8 cellular contexts compared by ENCODE assay signal in the genomic region with DNA sequence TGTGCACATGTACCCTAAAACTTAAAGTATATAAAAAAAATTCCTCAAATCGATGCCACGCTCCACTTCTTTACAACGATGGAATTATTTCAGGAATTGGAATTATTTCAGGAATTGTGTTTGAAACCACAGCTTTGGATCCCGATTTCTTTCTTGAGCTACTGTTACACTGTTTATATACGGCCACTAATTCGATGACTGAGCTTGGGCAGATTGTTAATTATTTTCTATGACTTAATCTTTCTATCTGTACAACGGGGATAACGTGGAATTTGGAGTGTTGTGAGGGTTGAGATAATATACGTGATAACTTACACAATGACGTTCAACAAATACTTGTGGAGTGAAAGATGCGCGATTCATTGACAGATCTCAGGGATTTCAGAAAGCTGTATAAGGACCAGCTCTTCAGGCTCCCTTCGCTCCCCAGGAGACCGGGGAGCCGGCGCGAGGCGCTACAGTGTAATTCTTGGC.
DNase-seq lines count a peak whose midpoint lies in the region; ATAC-seq and TF ChIP-seq lines count a peak whose summit lies in the region.

No MANE protein-coding gene starts in this region.

- no peak for TF ChIP-seq CTCF in heart left ventricle (IDR thresholded peaks at IDR 0.05)
- no peak for TF ChIP-seq CTCF in liver (IDR thresholded peaks at IDR 0.05; ENCODE audit: low read depth, low read length, missing input control)
- no peak for TF ChIP-seq CTCF in upper lobe of right lung (IDR thresholded peaks at IDR 0.05)

- H3K4me3 ChIP-seq in heart left ventricle (peak overlapping the region in 11 of 12 donors; percentile 18 to 94 (median 71)), liver (ENCODE audit: low read depth in 1 of 3, low read length in 3 of 3) (peak overlapping the region in 1 of 3 donors; percentile 36), upper lobe of right lung (peak overlapping the region; percentile 77)

- TF ChIP-seq POLR2A in heart left ventricle (IDR thresholded peaks at IDR 0.05), result no peak

- H3K4me1 ChIP-seq in heart left ventricle (peaks cover 0 to 20% (median 13%) of the 10 kb centered on the region in 12 donors), liver (ENCODE audit: control insufficient read depth in 4 of 4, insufficient read depth in 4 of 4, low read length in 3 of 4) (peaks cover 0 to 10% (median 7%) of the 10 kb centered on the region in 4 donors), upper lobe of right lung (peaks cover 19% of the 10 kb centered on the region)

- H3K9me3 ChIP-seq in heart left ventricle, result no peaks in the 10 kb centered on the region
- H3K9me3 ChIP-seq in liver (ENCODE audit: control insufficient read depth in 4 of 4, low read length in 3 of 4), result no peaks in the 10 kb centered on the region
- no peaks in the 10 kb centered on the region for H3K9me3 ChIP-seq in upper lobe of right lung

- TF ChIP-seq RAD21 in liver (IDR thresholded peaks at IDR 0.05), result no peak

- H3K36me3 ChIP-seq in heart left ventricle, result peaks cover 0 to 2% (median 0%) of the 10 kb centered on the region in 9 donors
- no peaks in the 10 kb centered on the region for H3K36me3 ChIP-seq in liver (ENCODE audit: control insufficient read depth in 4 of 4, insufficient read depth in 3 of 4, low read depth in 1 of 4, low read length in 3 of 4)
- H3K36me3 ChIP-seq in upper lobe of right lung, result no peaks in the 10 kb centered on the region

- H3K9me3 Mint-ChIP-seq in activated naive CD4-positive, alpha-beta T cell treated with anti-CD3 and anti-CD28 coated beads, Interleukin-2, amount 50 U/mL, for 72 hours, result no peaks in the 10 kb centered on the region

- intact Hi-C loops in heart left ventricle (cut with DNase I) (loop anchor here in 9 of 10 donors (1.0 to 10.0 kb wide), 9 partner anchors 224 to 786 kb away; a partner anchor contains a TSS), Right ventricle myocardium inferior (cut with DNase I) (loop anchor here (2.0 to 10.0 kb wide), 5 partner anchors 224 to 784 kb away; a partner anchor contains a TSS), upper lobe of right lung (cut with DNase I) (no loop called here)

- 15 to 18% (median 17%) methylated on average over 18 of the region's 18 CpGs for WGBS in heart left ventricle, 4 donors
- WGBS in liver, result 18% methylated on average over 18 of the region's 18 CpGs

- peaks cover 0 to 10% (median 0%) of the 10 kb centered on the region in 9 donors for H3K27me3 ChIP-seq in heart left ventricle
- no peaks in the 10 kb centered on the region for H3K27me3 ChIP-seq in liver (ENCODE audit: control insufficient read depth in 4 of 4, insufficient read depth in 4 of 4, low read length in 3 of 4)
- H3K27me3 ChIP-seq in upper lobe of right lung, result no peaks in the 10 kb centered on the region

- H3K27ac ChIP-seq in heart left ventricle (peak overlapping the region in 10 of 12 donors; percentile 59 to 94 (median 82)), liver (ENCODE audit: low read depth in 1 of 2, low read length in 2 of 2) (peak overlapping the region in 1 of 2 donors; percentile 6), upper lobe of right lung (peak overlapping the region; percentile 94)

- H3K9ac ChIP-seq in liver (ENCODE audit: low read depth in 1 of 2, low read length in 2 of 2), result peak overlapping the region; percentile 35 to 64

- no peaks in the 10 kb centered on the region for H3K36me3 Mint-ChIP-seq in activated naive CD4-positive, alpha-beta T cell treated with anti-CD3 and anti-CD28 coated beads, Interleukin-2, amount 50 U/mL, for 72 hours

- ATAC-seq in heart left ventricle, result no peak
- ATAC-seq in Right ventricle myocardium inferior, result no peak
- ATAC-seq in activated naive CD4-positive, alpha-beta T cell treated with anti-CD3 and anti-CD28 coated beads, Interleukin-2, amount 50 U/mL, for 72 hours, result no peak
- no peak for ATAC-seq in upper lobe of right lung

- H3K27ac Mint-ChIP-seq in activated naive CD4-positive, alpha-beta T cell treated with anti-CD3 and anti-CD28 coated beads, Interleukin-2, amount 50 U/mL, for 72 hours, result peak overlapping the region; percentile 79 to 90

- DNase-seq in heart left ventricle (no peak), Right ventricle myocardium inferior (ENCODE audit: missing footprints) (no peak), upper lobe of right lung (no peak), epidermal melanocyte (ENCODE audit: insufficient read length, low spot score) (no peak), ureter (ENCODE audit: low spot score) (no peak)
- DNase-seq in activated naive CD4-positive, alpha-beta T cell treated with anti-CD3 and anti-CD28 coated beads, Interleukin-2, amount 50 U/mL, for 72 hours (ENCODE audit: low spot score in 2 of 2), result no peak
- no peak for DNase-seq in NK-92 treated with Interleukin-12 subunit alpha and Interleukin-12 subunit beta, amount 100 ng/mL, for 24 hours (lab: John Stamatoyannopoulos, UW)

TF ChIP-seq in liver, 16 proteins besides CTCF, POLR2A, EP300 and RAD21:
- no peak for TF ChIP-seq EGR1 (IDR thresholded peaks at IDR 0.05; ENCODE audit: low read depth in 2 of 2)
- no peak for TF ChIP-seq GABPA (IDR thresholded peaks at IDR 0.05 in 1 of 2, conservative IDR thresholded peaks at IDR 0.05 in 1 of 2)
- no peak for TF ChIP-seq HNF4G (IDR thresholded peaks at IDR 0.05)
- no peak for TF ChIP-seq TAF1 (conservative IDR thresholded peaks at IDR 0.05)
- TF ChIP-seq SP1 (IDR thresholded peaks at IDR 0.05), result no peak
- no peak for TF ChIP-seq HNF4A (conservative IDR thresholded peaks at IDR 0.05)
- TF ChIP-seq NR2F2 (IDR thresholded peaks at IDR 0.05), result no peak
- no peak for TF ChIP-seq JUND (IDR thresholded peaks at IDR 0.05)
- no peak for TF ChIP-seq YY1 (IDR thresholded peaks at IDR 0.05)
- TF ChIP-seq, protein P1, sequence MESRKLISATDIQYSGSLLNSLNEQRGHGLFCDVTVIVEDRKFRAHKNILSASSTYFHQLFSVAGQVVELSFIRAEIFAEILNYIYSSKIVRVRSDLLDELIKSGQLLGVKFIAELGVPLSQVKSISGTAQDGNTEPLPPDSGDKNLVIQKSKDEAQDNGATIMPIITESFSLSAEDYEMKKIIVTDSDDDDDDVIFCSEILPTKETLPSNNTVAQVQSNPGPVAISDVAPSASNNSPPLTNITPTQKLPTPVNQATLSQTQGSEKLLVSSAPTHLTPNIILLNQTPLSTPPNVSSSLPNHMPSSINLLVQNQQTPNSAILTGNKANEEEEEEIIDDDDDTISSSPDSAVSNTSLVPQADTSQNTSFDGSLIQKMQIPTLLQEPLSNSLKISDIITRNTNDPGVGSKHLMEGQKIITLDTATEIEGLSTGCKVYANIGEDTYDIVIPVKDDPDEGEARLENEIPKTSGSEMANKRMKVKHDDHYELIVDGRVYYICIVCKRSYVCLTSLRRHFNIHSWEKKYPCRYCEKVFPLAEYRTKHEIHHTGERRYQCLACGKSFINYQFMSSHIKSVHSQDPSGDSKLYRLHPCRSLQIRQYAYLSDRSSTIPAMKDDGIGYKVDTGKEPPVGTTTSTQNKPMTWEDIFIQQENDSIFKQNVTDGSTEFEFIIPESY (IDR thresholded peaks at IDR 0.05), result no peak
- TF ChIP-seq, protein P2, sequence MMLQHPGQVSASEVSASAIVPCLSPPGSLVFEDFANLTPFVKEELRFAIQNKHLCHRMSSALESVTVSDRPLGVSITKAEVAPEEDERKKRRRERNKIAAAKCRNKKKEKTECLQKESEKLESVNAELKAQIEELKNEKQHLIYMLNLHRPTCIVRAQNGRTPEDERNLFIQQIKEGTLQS (IDR thresholded peaks at IDR 0.05), result no peak
- TF ChIP-seq FOXA2 (IDR thresholded peaks at IDR 0.05), result no peak
- TF ChIP-seq, protein P3, sequence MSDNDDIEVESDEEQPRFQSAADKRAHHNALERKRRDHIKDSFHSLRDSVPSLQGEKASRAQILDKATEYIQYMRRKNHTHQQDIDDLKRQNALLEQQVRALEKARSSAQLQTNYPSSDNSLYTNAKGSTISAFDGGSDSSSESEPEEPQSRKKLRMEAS (IDR thresholded peaks at IDR 0.05), result no peak
TF ChIP-seq in liver: peak in this region for 0.
